ENCODE assay signal across 11 cellular contexts in the genomic region with DNA sequence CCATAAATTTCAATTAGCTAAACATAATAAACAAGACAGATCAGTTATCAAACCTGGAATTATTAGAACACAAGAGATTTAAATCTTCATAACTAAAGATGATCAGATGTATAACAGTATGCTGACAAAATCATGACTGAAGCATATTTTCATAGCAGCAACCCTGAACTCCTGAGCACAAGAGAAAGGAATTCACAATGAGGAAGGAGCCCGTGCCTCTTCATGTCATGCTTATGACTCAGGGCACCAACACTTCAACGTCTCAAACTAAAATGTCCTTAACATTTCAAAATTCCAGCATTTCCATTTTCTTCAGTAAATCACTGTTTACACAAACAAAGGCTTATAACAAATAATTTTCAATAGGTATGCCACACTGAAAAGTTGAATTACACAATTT. TPM values are rescaled to one million over a fixed set of nuclear protein-coding genes. Genes with fewer than 3 reads are reported as not detected.
DNase-seq lines count a peak whose midpoint lies in the region; ATAC-seq and TF ChIP-seq lines count a peak whose summit lies in the region.
"Had no signal": no experiment of that assay in that cellular context is flagged by ENCODE, and none has a peak within 500 bp of the region (broad histone marks: within the 10 kb centered on the region; RNA-seq: fewer than 3 reads in every experiment).

No MANE protein-coding gene starts in this region.

- H3K27me3 Mint-ChIP-seq in CD14-positive monocyte (ENCODE audit: low read depth in 3 of 3) = peaks cover 0 to 3% (median 0%) of the 10 kb centered on the region in 3 donors
- no peaks in the 10 kb centered on the region for H3K27me3 Mint-ChIP-seq in activated T-helper 2 cell treated with anti-CD3 and anti-CD28 coated beads, Interferon-gamma antibody, Interleukin-2, Interleukin-4, amounts not matched to agents 10 μg/mL and 5 μg/mL and 100 μg/mL, durations not matched to agents 14 hours and 24 hours and 36 hours (ENCODE audit: low read depth)

- H3K9me3 ChIP-seq in MG63 = no peaks in the 10 kb centered on the region
- H3K9me3 ChIP-seq: suprapubic skin had no signal

- H3K9me3 Mint-ChIP-seq in CD14-positive monocyte = peaks cover 0 to 9% (median 2%) of the 10 kb centered on the region in 7 donors
- H3K9me3 Mint-ChIP-seq in activated T-helper 2 cell treated with anti-CD3 and anti-CD28 coated beads, Interferon-gamma antibody, Interleukin-2, Interleukin-4, amounts not matched to agents 10 μg/mL and 5 μg/mL and 100 μg/mL, durations not matched to agents 14 hours and 24 hours and 36 hours = no peaks in the 10 kb centered on the region

- H3K36me3 ChIP-seq in MG63 = peaks cover 4% of the 10 kb centered on the region
- H3K36me3 ChIP-seq: suprapubic skin had no signal

- H3K4me3 ChIP-seq in MG63 (no peak overlapping the region), choroid plexus epithelial cell (ENCODE audit: low read depth, low read length) (no peak overlapping the region)
- H3K4me3 ChIP-seq: suprapubic skin had no signal

- no peak overlapping the region for H3K4me3 Mint-ChIP-seq in CD14-positive monocyte
- no peak overlapping the region for H3K4me3 Mint-ChIP-seq in activated T-helper 2 cell treated with anti-CD3 and anti-CD28 coated beads, Interferon-gamma antibody, Interleukin-2, Interleukin-4, amounts not matched to agents 10 μg/mL and 5 μg/mL and 100 μg/mL, durations not matched to agents 14 hours and 24 hours and 36 hours (ENCODE audit: low read depth)

- intact Hi-C loops in CD14-positive monocyte (cut with micrococcal nuclease) = no loop called here
- intact Hi-C loops in activated T-helper 2 cell treated with anti-CD3 and anti-CD28 coated beads, Interferon-gamma antibody, Interleukin-2, Interleukin-4, amounts not matched to agents 10 μg/mL and 5 μg/mL and 100 μg/mL, durations not matched to agents 14 hours and 24 hours and 36 hours (cut with micrococcal nuclease) = no loop called here

- TF ChIP-seq CTCF in CD14-positive monocyte (IDR thresholded peaks at IDR 0.05) (no peak), choroid plexus epithelial cell (conservative IDR thresholded peaks at IDR 0.05; ENCODE audit: low read depth, low read length) (no peak)

- peak overlapping the region in 1 of 7 donors; percentile 21 for H3K27ac Mint-ChIP-seq in CD14-positive monocyte
- H3K27ac Mint-ChIP-seq in activated T-helper 2 cell treated with anti-CD3 and anti-CD28 coated beads, Interferon-gamma antibody, Interleukin-2, Interleukin-4, amounts not matched to agents 10 μg/mL and 5 μg/mL and 100 μg/mL, durations not matched to agents 14 hours and 24 hours and 36 hours = no peak overlapping the region

- peak; percentile 57 for DNase-seq in CD14-positive monocyte (ENCODE audit: low spot score)
- DNase-seq in MG63 = peak; percentile 10
- peak; percentile 85 for DNase-seq in choroid plexus epithelial cell (ENCODE audit: low read depth)
- peak; percentile 54 for DNase-seq in myocyte (ENCODE audit: low read depth)
- DNase-seq in activated CD8-positive, alpha-beta memory T cell treated with anti-CD3 and anti-CD28 coated beads, Interleukin-2, amount 50 U/mL, for 4 hours = no peak
- no peak for DNase-seq in activated T-helper 2 cell treated with anti-CD3 and anti-CD28 coated beads, Interferon-gamma antibody, Interleukin-2, Interleukin-4, amounts not matched to agents 10 μg/mL and 5 μg/mL and 100 μg/mL, durations not matched to agents 14 hours and 24 hours and 36 hours (ENCODE audit: low spot score)
- DNase-seq: effector CD4-positive, alpha-beta T cell; NCI-H1694 had no signal

- H3K36me3 Mint-ChIP-seq in CD14-positive monocyte = peaks cover 12 to 17% of the 10 kb centered on the region in 2 donors
- H3K36me3 Mint-ChIP-seq in activated T-helper 2 cell treated with anti-CD3 and anti-CD28 coated beads, Interferon-gamma antibody, Interleukin-2, Interleukin-4, amounts not matched to agents 10 μg/mL and 5 μg/mL and 100 μg/mL, durations not matched to agents 14 hours and 24 hours and 36 hours (ENCODE audit: low read depth) = peaks cover 29% of the 10 kb centered on the region

- peaks cover 56% of the 10 kb centered on the region for H3K4me1 Mint-ChIP-seq in CD14-positive monocyte
- H3K4me1 Mint-ChIP-seq in activated T-helper 2 cell treated with anti-CD3 and anti-CD28 coated beads, Interferon-gamma antibody, Interleukin-2, Interleukin-4, amounts not matched to agents 10 μg/mL and 5 μg/mL and 100 μg/mL, durations not matched to agents 14 hours and 24 hours and 36 hours (ENCODE audit: low read depth) = peaks cover 42% of the 10 kb centered on the region

- H3K27me3 ChIP-seq in MG63 = no peaks in the 10 kb centered on the region
- H3K27me3 ChIP-seq: suprapubic skin had no signal

- no peak for ATAC-seq in HG02623 (IDR thresholded peaks at IDR 0.05; ENCODE audit: unreplicated experiment)
- no peak for ATAC-seq in GM18868 (IDR thresholded peaks at IDR 0.05; ENCODE audit: unreplicated experiment)

RNA-seq across cellular contexts. Expression of a gene that starts 6.7 kb away (rescaled TPM):
- 10 to 100 TPM; 24.9 to 39.8 TPM for polyA plus RNA-seq in CD14-positive monocyte
- total RNA-seq in MG63 (2014; rRNA removed; shearing (Covaris generic); ENCODE audit: low replicate concordance) = 41.1 and 49.8 TPM in 2 replicates
- 47.4 and 50.0 TPM in 2 replicates for total RNA-seq in myocyte
- 32.1 TPM for polyA plus RNA-seq in myocyte (2012)
- 42.9 and 43.9 TPM in 2 replicates for total RNA-seq in activated T-helper 2 cell treated with anti-CD3 and anti-CD28 coated beads, Interferon-gamma antibody, Interleukin-2, Interleukin-4, amounts not matched to agents 10 μg/mL and 5 μg/mL and 100 μg/mL, durations not matched to agents 14 hours and 24 hours and 36 hours

Comparison
In these comparisons a context has a peak if more than half of its experiments do, and no peak if none do; other contexts are left out.
1. DNase-seq: peak in CD14-positive monocyte (single experiment), MG63 (single experiment), choroid plexus epithelial cell (single experiment) and myocyte (single experiment); none in activated CD8-positive, alpha-beta memory T cell treated with anti-CD3 and anti-CD28 coated beads, Interleukin-2, amount 50 U/mL, for 4 hours (single experiment) and activated T-helper 2 cell treated with anti-CD3 and anti-CD28 coated beads, Interferon-gamma antibody, Interleukin-2, Interleukin-4, amounts not matched to agents 10 μg/mL and 5 μg/mL and 100 μg/mL, durations not matched to agents 14 hours and 24 hours and 36 hours (single experiment).